In the genomic region with DNA sequence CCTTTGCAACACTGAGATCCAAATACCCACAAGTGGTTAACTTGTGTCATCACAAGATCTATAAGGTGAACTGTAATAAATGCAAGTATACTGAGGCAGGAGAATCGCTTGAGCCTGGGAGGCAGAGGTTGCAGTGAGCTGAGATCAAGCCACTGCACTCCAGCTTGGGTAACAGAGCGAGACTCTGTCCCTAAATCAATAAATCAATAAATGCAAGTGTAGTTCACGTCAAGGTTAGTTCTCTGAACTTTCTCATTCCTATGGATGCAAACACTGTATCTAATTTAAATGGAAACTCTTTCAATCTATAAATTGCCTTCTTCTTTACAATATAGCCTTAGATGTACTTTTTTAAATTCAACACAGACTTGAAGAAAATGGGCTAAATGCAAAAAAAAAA, we compare ENCODE assay signal across 2 cellular contexts.
TF ChIP-seq lines count a peak whose summit lies in the region.

No MANE protein-coding gene starts in this region.

TF ChIP-seq in HepG2, 621 proteins besides CTCF, POLR2A, EP300 and RAD21:
- TF ChIP-seq PHF8 (CRISPR knock-in tag; IDR thresholded peaks at IDR 0.05) (no peak), NCOA2 (CRISPR knock-in tag; IDR thresholded peaks at IDR 0.05) (no peak), ZNF432 (CRISPR knock-in tag; IDR thresholded peaks at IDR 0.05; ENCODE audit: borderline replicate concordance) (no peak), STAT5B (CRISPR knock-in tag; IDR thresholded peaks at IDR 0.05) (no peak), RORA (CRISPR knock-in tag; IDR thresholded peaks at IDR 0.05) (no peak), ARHGAP35 (CRISPR knock-in tag; IDR thresholded peaks at IDR 0.05; ENCODE audit: borderline replicate concordance) (no peak), RBFOX2 (IDR thresholded peaks at IDR 0.05; ENCODE audit: low read depth, low read length) (no peak), AHR (CRISPR knock-in tag; IDR thresholded peaks at IDR 0.05) (no peak), ONECUT2 (CRISPR knock-in tag; IDR thresholded peaks at IDR 0.05) (peak; percentile 98), CHD4 (IDR thresholded peaks at IDR 0.05; ENCODE audit: borderline replicate concordance, low read length) (no peak), SSRP1 (CRISPR knock-in tag; IDR thresholded peaks at IDR 0.05) (no peak), ZNF614 (CRISPR knock-in tag; IDR thresholded peaks at IDR 0.05; ENCODE audit: borderline replicate concordance) (no peak), ZMYM3 (CRISPR knock-in tag; IDR thresholded peaks at IDR 0.05) (no peak), SOX6 (IDR thresholded peaks at IDR 0.05) (no peak), SOX6 (CRISPR knock-in tag; IDR thresholded peaks at IDR 0.05) (no peak), KAT2B (IDR thresholded peaks at IDR 0.05; ENCODE audit: borderline replicate concordance, low read depth, low read length) (peak; percentile 99), NFKB2 (CRISPR knock-in tag; IDR thresholded peaks at IDR 0.05; ENCODE audit: borderline replicate concordance) (no peak), GATAD2A (CRISPR knock-in tag; IDR thresholded peaks at IDR 0.05) (peak; percentile 63; the same call in 1 of the 2 replicates), SALL1 (CRISPR knock-in tag; IDR thresholded peaks at IDR 0.05) (peak; percentile 48), ZMAT3 (CRISPR knock-in tag; conservative IDR thresholded peaks at IDR 0.05) (no peak), SAP130 (CRISPR knock-in tag; IDR thresholded peaks at IDR 0.05; ENCODE audit: low read depth) (no peak), ZNF136 (CRISPR knock-in tag; IDR thresholded peaks at IDR 0.05; ENCODE audit: low read depth) (no peak), ZBTB38 (CRISPR knock-in tag; IDR thresholded peaks at IDR 0.05) (no peak), ATM (IDR thresholded peaks at IDR 0.05; ENCODE audit: borderline replicate concordance) (no peak), ZNF235 (CRISPR knock-in tag; IDR thresholded peaks at IDR 0.05; ENCODE audit: borderline replicate concordance) (no peak), RARA (CRISPR knock-in tag; IDR thresholded peaks at IDR 0.05) (peak; percentile 46; the same call in 1 of the 2 replicates)
- TF ChIP-seq, protein P1, sequence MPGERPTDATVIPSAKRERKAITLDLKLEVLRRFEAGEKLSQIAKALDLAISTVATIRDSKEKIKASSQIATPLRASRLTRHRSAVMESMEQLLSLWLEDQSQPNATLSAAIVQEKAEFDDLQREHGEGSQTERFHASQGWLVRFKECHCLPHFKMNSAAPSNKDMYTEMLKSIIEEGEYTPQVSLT (CRISPR knock-in tag; IDR thresholded peaks at IDR 0.05; ENCODE audit: borderline replicate concordance, low read depth): no peak
- TF ChIP-seq, protein P2, sequence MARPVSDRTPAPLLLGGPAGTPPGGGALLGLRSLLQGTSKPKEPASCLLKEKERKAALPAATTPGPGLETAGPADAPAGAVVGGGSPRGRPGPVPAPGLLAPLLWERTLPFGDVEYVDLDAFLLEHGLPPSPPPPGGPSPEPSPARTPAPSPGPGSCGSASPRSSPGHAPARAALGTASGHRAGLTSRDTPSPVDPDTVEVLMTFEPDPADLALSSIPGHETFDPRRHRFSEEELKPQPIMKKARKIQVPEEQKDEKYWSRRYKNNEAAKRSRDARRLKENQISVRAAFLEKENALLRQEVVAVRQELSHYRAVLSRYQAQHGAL (CRISPR knock-in tag; IDR thresholded peaks at IDR 0.05; ENCODE audit: not compliant biosample characterization): no peak
- TF ChIP-seq, protein P3, sequence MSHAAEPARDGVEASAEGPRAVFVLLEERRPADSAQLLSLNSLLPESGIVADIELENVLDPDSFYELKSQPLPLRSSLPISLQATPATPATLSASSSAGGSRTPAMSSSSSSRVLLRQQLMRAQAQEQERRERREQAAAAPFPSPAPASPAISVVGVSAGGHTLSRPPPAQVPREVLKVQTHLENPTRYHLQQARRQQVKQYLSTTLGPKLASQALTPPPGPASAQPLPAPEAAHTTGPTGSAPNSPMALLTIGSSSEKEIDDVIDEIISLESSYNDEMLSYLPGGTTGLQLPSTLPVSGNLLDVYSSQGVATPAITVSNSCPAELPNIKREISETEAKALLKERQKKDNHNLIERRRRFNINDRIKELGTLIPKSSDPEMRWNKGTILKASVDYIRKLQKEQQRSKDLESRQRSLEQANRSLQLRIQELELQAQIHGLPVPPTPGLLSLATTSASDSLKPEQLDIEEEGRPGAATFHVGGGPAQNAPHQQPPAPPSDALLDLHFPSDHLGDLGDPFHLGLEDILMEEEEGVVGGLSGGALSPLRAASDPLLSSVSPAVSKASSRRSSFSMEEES (CRISPR knock-in tag; IDR thresholded peaks at IDR 0.05): no peak
TF ChIP-seq in HepG2: peak in this region for 5.

TF ChIP-seq in K562, 482 proteins besides CTCF, POLR2A, EP300 and RAD21:
- no peak for TF ChIP-seq ETV1 (tag; conservative IDR thresholded peaks at IDR 0.05; ENCODE audit: low read depth)
- no peak for TF ChIP-seq DPF2 (IDR thresholded peaks at IDR 0.05)
- no peak for TF ChIP-seq POLR2G (IDR thresholded peaks at IDR 0.05; ENCODE audit: low read depth, low read length)
- no peak for TF ChIP-seq ZNF146 (CRISPR knock-in tag; IDR thresholded peaks at IDR 0.05; ENCODE audit: unreplicated experiment)
- no peak for TF ChIP-seq TEAD4 (IDR thresholded peaks at IDR 0.05; ENCODE audit: low read length)
- TF ChIP-seq TEAD4 (CRISPR knock-in tag; IDR thresholded peaks at IDR 0.05; ENCODE audit: borderline replicate concordance): no peak
- TF ChIP-seq, protein P4, sequence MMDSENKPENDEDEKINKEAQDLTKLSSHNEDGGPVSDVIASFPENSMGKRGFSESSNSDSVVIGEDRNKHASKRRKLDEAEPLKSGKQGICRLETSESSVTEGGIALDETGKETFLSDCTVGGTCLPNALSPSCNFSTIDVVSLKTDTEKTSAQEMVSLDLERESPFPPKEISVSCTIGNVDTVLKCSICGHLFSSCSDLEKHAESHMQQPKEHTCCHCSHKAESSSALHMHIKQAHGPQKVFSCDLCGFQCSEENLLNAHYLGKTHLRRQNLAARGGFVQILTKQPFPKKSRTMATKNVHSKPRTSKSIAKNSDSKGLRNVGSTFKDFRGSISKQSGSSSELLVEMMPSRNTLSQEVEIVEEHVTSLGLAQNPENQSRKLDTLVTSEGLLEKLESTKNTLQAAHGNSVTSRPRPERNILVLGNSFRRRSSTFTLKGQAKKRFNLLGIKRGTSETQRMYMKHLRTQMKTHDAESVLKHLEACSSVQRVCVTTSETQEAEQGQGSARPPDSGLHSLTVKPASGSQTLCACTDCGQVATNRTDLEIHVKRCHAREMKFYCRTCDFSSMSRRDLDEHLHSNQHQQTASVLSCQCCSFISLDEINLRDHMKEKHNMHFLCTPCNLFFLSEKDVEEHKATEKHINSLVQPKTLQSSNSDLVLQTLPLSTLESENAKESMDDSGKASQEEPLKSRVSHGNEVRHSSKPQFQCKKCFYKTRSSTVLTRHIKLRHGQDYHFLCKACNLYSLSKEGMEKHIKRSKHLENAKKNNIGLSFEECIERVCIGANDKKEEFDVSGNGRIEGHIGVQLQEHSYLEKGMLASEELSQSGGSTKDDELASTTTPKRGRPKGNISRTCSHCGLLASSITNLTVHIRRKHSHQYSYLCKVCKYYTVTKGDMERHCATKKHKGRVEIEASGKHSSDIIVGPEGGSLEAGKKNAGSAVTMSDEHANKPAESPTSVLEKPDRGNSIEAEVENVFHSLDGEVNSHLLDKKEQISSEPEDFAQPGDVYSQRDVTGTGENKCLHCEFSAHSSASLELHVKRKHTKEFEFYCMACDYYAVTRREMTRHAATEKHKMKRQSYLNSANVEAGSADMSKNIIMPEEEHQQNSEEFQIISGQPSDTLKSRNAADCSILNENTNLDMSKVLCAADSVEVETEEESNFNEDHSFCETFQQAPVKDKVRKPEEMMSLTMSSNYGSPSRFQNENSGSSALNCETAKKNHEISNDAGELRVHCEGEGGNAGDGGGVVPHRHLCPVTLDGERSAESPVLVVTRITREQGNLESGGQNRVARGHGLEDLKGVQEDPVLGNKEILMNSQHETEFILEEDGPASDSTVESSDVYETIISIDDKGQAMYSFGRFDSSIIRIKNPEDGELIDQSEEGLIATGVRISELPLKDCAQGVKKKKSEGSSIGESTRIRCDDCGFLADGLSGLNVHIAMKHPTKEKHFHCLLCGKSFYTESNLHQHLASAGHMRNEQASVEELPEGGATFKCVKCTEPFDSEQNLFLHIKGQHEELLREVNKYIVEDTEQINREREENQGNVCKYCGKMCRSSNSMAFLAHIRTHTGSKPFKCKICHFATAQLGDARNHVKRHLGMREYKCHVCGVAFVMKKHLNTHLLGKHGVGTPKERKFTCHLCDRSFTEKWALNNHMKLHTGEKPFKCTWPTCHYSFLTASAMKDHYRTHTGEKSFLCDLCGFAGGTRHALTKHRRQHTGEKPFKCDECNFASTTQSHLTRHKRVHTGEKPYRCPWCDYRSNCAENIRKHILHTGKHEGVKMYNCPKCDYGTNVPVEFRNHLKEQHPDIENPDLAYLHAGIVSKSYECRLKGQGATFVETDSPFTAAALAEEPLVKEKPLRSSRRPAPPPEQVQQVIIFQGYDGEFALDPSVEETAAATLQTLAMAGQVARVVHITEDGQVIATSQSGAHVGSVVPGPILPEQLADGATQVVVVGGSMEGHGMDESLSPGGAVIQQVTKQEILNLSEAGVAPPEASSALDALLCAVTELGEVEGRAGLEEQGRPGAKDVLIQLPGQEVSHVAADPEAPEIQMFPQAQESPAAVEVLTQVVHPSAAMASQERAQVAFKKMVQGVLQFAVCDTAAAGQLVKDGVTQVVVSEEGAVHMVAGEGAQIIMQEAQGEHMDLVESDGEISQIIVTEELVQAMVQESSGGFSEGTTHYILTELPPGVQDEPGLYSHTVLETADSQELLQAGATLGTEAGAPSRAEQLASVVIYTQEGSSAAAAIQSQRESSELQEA (IDR thresholded peaks at IDR 0.05; ENCODE audit: low read depth): no peak
- TF ChIP-seq, protein P5, sequence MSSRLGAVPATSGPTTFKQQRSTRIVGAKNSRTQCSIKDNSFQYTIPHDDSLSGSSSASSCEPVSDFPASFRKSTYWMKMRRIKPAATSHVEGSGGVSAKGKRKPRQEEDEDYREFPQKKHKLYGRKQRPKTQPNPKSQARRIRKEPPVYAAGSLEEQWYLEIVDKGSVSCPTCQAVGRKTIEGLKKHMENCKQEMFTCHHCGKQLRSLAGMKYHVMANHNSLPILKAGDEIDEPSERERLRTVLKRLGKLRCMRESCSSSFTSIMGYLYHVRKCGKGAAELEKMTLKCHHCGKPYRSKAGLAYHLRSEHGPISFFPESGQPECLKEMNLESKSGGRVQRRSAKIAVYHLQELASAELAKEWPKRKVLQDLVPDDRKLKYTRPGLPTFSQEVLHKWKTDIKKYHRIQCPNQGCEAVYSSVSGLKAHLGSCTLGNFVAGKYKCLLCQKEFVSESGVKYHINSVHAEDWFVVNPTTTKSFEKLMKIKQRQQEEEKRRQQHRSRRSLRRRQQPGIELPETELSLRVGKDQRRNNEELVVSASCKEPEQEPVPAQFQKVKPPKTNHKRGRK (tag; IDR thresholded peaks at IDR 0.05): no peak
- TF ChIP-seq NFATC3 (IDR thresholded peaks at IDR 0.05): no peak
- TF ChIP-seq, protein P6, sequence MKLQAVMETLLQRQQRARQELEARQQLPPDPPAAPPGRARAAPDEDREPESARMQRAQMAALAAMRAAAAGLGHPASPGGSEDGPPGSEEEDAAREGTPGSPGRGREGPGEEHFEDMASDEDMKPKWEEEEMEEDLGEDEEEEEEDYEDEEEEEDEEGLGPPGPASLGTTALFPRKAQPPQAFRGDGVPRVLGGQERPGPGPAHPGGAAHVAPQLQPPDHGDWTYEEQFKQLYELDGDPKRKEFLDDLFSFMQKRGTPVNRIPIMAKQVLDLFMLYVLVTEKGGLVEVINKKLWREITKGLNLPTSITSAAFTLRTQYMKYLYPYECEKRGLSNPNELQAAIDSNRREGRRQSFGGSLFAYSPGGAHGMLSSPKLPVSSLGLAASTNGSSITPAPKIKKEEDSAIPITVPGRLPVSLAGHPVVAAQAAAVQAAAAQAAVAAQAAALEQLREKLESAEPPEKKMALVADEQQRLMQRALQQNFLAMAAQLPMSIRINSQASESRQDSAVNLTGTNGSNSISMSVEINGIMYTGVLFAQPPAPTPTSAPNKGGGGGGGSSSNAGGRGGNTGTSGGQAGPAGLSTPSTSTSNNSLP (IDR thresholded peaks at IDR 0.05; ENCODE audit: borderline replicate concordance, low read depth, low read length): no peak
- TF ChIP-seq ZNF41 (CRISPR knock-in tag; conservative IDR thresholded peaks at IDR 0.05): no peak
- TF ChIP-seq, protein P7, sequence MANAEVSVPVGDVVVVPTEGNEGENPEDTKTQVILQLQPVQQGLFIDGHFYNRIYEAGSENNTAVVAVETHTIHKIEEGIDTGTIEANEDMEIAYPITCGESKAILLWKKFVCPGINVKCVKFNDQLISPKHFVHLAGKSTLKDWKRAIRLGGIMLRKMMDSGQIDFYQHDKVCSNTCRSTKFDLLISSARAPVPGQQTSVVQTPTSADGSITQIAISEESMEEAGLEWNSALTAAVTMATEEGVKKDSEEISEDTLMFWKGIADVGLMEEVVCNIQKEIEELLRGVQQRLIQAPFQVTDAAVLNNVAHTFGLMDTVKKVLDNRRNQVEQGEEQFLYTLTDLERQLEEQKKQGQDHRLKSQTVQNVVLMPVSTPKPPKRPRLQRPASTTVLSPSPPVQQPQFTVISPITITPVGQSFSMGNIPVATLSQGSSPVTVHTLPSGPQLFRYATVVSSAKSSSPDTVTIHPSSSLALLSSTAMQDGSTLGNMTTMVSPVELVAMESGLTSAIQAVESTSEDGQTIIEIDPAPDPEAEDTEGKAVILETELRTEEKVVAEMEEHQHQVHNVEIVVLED (CRISPR knock-in tag; IDR thresholded peaks at IDR 0.05): no peak
- TF ChIP-seq HDAC3 (IDR thresholded peaks at IDR 0.05; ENCODE audit: borderline replicate concordance, partially characterized antibody): no peak
